9 cellular contexts compared by ENCODE assay signal in the genomic region with DNA sequence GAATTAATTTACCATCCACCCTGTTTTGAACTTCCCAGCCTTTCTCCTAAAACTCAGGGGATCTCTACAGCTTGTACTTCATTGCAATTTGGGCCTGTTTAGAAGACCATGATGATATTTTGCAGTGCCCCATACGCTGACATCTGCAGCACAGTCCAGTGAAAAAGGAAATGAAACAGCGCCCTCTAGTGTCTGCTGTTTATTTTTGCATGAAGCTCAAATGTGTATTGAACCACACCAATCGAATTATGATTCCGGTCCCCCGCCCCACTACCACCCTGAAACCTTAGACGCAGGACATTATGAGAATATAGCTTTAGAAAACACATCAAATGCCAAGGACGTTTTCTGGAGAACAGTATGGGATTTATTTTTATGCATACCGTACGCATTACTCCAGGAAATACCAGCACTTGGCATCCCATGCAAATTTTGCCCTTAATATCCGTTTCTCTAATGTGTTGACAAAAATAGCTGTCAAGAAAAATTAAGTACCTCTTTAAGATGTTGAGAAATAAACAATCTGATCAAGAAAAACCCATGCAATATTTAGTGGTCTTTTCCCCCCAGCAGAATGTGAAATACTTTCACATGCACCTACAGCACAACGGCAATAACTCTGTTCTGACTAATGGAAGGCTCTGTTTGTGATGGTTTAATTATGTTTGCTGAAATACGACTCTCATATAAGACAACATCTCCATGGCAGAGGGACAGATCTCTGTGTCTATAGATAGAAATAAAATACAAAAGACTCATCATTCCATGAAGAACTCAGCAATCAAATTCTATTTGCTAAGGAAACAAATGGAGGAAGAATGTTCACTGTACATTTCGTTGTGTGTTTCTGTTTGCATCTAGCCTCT.
DNase-seq lines count a peak whose midpoint lies in the region; ATAC-seq and TF ChIP-seq lines count a peak whose summit lies in the region.
"Had no signal": no experiment of that assay in that cellular context is flagged by ENCODE, and none has a peak within 500 bp of the region (broad histone marks: within the 10 kb centered on the region; RNA-seq: fewer than 3 reads in every experiment).

No MANE protein-coding gene starts in this region.

- peaks cover 18% of the 10 kb centered on the region for H3K27me3 ChIP-seq in DOHH2 (ENCODE audit: control insufficient read depth, low read length)
- no peaks in the 10 kb centered on the region for H3K27me3 ChIP-seq in liver (ENCODE audit: control insufficient read depth in 4 of 4, insufficient read depth in 4 of 4, low read length in 3 of 4)

- H4K20me1 ChIP-seq in DOHH2 (ENCODE audit: control insufficient read depth, insufficient read depth, low read depth, low read length): no peaks in the 10 kb centered on the region

- TF ChIP-seq RAD21 in liver (IDR thresholded peaks at IDR 0.05): peak; percentile 92 to 95

- CTCF ChIA-PET in HEK293 (lab: Yijun Ruan, JAX): interaction anchor here (0.5 to 3.5 kb wide), 97 partner anchors 9 to 1461 kb away, joined by 3 to 22 read pairs (median 4); a partner anchor contains a TSS
- CTCF ChIA-PET in WTC11 (lab: Charles Lee): interaction anchor here (0.6 to 2.0 kb wide), 63 partner anchors 8 to 510 kb away, joined by 3 to 13 read pairs (median 4); a partner anchor contains a TSS

- H3K27ac Mint-ChIP-seq in WTC11: no peak overlapping the region

- H3K9me2 ChIP-seq in DOHH2 (replicated peaks; ENCODE audit: control insufficient read depth, low read length): no peaks in the 10 kb centered on the region

- H3K79me2 ChIP-seq in DOHH2 (ENCODE audit: control insufficient read depth, low read length): no peaks in the 10 kb centered on the region

- H3K9me3 ChIP-seq in DOHH2 (ENCODE audit: control insufficient read depth, insufficient read depth, low read length) (no peaks in the 10 kb centered on the region), HEK293 (ENCODE audit: control insufficient read depth, insufficient read depth, low read depth, low read length) (no peaks in the 10 kb centered on the region), liver (ENCODE audit: control insufficient read depth in 4 of 4, low read length in 3 of 4) (no peaks in the 10 kb centered on the region)

- H3K27me3 Mint-ChIP-seq in WTC11 (ENCODE audit: low read depth): no peaks in the 10 kb centered on the region

- H3K4me1 ChIP-seq in DOHH2 (ENCODE audit: control insufficient read depth, low read length) (no peaks in the 10 kb centered on the region), HEK293 (ENCODE audit: control insufficient read depth, insufficient read depth, low read length) (no peaks in the 10 kb centered on the region), liver (ENCODE audit: control insufficient read depth in 4 of 4, insufficient read depth in 4 of 4, low read length in 3 of 4) (peaks cover 0 to 6% (median 2%) of the 10 kb centered on the region in 4 donors)

- peak overlapping the region in 1 of 2 donors; percentile 10 for H3K9ac ChIP-seq in liver (ENCODE audit: low read depth in 1 of 2, low read length in 2 of 2)

- no peak overlapping the region for H3K4me3 Mint-ChIP-seq in WTC11

- TF ChIP-seq CTCF in DOHH2 (IDR thresholded peaks at IDR 0.05; ENCODE audit: low read depth, low read length, poor library complexity, severe bottlenecking): peak; percentile 92
- peak; percentile 57 for TF ChIP-seq CTCF in HEK293 (tag by site-specific recombination; IDR thresholded peaks at IDR 0.05)
- peak; percentile 90 for TF ChIP-seq CTCF in WTC11 (IDR thresholded peaks at IDR 0.05)
- peak; percentile 81 for TF ChIP-seq CTCF in choroid plexus epithelial cell (conservative IDR thresholded peaks at IDR 0.05; ENCODE audit: low read depth, low read length)
- TF ChIP-seq CTCF in liver (IDR thresholded peaks at IDR 0.05; ENCODE audit: low read depth, low read length, missing input control): peak; percentile 83

- peak; percentile 77 for DNase-seq in NCI-H2107 (lab: John Stamatoyannopoulos, UW)
- peak; percentile 49 for DNase-seq in WTC11 (ENCODE audit: low spot score)
- peak; percentile 79 for DNase-seq in choroid plexus epithelial cell (ENCODE audit: low read depth)
- DNase-seq in stimulated activated CD8-positive, alpha-beta memory T cell treated with anti-CD3 and anti-CD28 coated beads, Interleukin-2, amount 100 ng/mL, for 48 hours (ENCODE audit: low read depth in 2 of 2): peak; percentile 9 to 10

- no peak overlapping the region for H3K4me3 ChIP-seq in DOHH2 (ENCODE audit: low read length)
- H3K4me3 ChIP-seq in HEK293 (ENCODE audit: low read depth, low read length): peak overlapping the region; percentile 15
- H3K4me3 ChIP-seq in choroid plexus epithelial cell (ENCODE audit: low read depth, low read length): no peak overlapping the region
- no peak overlapping the region for H3K4me3 ChIP-seq in liver (ENCODE audit: low read depth in 1 of 3, low read length in 3 of 3)

- H3K36me3 ChIP-seq in DOHH2 (ENCODE audit: control insufficient read depth, low read length) (no peaks in the 10 kb centered on the region), HEK293 (ENCODE audit: control insufficient read depth in 2 of 2, insufficient read depth in 1 of 2, low read length in 2 of 2) (no peaks in the 10 kb centered on the region), liver (ENCODE audit: control insufficient read depth in 4 of 4, insufficient read depth in 3 of 4, low read depth in 1 of 4, low read length in 3 of 4) (no peaks in the 10 kb centered on the region)

- peaks cover 1% of the 10 kb centered on the region; the same call in 1 of the 2 replicates for H3K9me3 Mint-ChIP-seq in WTC11

- H3K27ac ChIP-seq in DOHH2 (ENCODE audit: low read depth, low read length) (no peak overlapping the region), HEK293 (ENCODE audit: extremely low read depth, low read depth, low read length) (no peak overlapping the region), liver (ENCODE audit: low read depth in 1 of 2, low read length in 2 of 2) (no peak overlapping the region)
- H3K27ac ChIP-seq: epithelial cell of prostate had no signal

- H3K4me1 Mint-ChIP-seq in WTC11: peaks cover 48% of the 10 kb centered on the region

- no peaks in the 10 kb centered on the region for H3F3A ChIP-seq in DOHH2 (ENCODE audit: control insufficient read depth, insufficient read depth)

- H3K4me2 ChIP-seq in DOHH2 (ENCODE audit: low read length): no peak overlapping the region

- ATAC-seq in WTC11 (peak; percentile 86), HG03457 (IDR thresholded peaks at IDR 0.05; ENCODE audit: unreplicated experiment) (no peak)

- WGBS in liver: 12% methylated on average over 13 of the region's 13 CpGs

- H3K36me3 Mint-ChIP-seq in WTC11: no peaks in the 10 kb centered on the region

- POLR2A ChIA-PET in HEK293 (lab: Yijun Ruan, JAX): interaction anchor here (0.6 to 0.7 kb wide), 2 partner anchors 41 to 1500 kb away, joined by 3 read pairs; no protein-coding TSS in a partner anchor
- POLR2A ChIA-PET in WTC11 (lab: Charles Lee): no interaction called here

TF ChIP-seq in HEK293, 187 proteins besides CTCF, POLR2A, EP300 and RAD21 (continues in another document):
- TF ChIP-seq ZNF660 (tag by site-specific recombination; IDR thresholded peaks at IDR 0.05) (0 out of 2 replicates have a peak, but pooled peaks have one; percentile 53), ZNF2 (tag by site-specific recombination; IDR thresholded peaks at IDR 0.05) (0 out of 2 replicates have a peak, but pooled peaks have one; percentile 42)
- TF ChIP-seq, protein P1, sequence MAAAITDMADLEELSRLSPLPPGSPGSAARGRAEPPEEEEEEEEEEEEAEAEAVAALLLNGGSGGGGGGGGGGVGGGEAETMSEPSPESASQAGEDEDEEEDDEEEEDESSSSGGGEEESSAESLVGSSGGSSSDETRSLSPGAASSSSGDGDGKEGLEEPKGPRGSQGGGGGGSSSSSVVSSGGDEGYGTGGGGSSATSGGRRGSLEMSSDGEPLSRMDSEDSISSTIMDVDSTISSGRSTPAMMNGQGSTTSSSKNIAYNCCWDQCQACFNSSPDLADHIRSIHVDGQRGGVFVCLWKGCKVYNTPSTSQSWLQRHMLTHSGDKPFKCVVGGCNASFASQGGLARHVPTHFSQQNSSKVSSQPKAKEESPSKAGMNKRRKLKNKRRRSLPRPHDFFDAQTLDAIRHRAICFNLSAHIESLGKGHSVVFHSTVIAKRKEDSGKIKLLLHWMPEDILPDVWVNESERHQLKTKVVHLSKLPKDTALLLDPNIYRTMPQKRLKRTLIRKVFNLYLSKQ (tag by site-specific recombination; IDR thresholded peaks at IDR 0.05; ENCODE audit: borderline replicate concordance): no peak

TF ChIP-seq in WTC11, 78 proteins besides CTCF, POLR2A, EP300 and RAD21 (continues in another document):
- TF ChIP-seq, protein P2, sequence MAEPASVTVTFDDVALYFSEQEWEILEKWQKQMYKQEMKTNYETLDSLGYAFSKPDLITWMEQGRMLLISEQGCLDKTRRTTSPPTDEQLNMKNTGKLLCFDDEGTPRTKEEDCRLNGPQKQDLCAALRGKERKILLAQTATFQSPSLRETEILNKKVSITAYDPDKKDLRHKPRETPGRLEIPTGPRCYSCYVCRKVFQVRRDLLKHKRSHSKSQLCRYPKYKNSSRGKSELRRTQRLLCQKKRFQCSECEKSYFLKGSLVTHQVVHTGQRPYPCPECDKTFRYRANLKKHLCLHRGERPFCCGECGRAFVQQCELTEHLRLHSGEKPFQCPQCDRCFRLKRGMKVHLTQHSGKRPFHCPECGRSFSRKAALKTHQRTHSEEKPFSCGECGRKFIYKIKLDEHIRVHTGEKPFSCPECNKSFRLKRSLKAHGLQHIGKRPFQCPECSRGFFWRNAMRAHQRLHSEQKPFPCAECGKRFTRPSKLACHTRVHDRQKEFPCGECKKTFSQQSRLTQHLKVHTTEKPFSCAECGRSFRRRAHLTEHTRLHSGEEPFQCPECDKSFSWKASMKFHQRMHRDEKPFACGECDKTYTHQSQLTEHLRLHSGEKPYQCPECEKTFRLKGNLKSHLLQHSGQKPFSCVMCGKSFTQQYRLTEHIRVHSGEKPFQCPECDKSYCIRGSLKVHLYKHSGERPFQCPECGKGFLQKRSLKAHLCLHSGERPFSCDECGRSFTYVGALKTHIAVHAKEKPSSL (CRISPR knock-in tag; conservative IDR thresholded peaks at IDR 0.05): no peak

TF ChIP-seq in liver, 16 proteins besides CTCF, POLR2A, EP300 and RAD21:
- TF ChIP-seq, protein P3, sequence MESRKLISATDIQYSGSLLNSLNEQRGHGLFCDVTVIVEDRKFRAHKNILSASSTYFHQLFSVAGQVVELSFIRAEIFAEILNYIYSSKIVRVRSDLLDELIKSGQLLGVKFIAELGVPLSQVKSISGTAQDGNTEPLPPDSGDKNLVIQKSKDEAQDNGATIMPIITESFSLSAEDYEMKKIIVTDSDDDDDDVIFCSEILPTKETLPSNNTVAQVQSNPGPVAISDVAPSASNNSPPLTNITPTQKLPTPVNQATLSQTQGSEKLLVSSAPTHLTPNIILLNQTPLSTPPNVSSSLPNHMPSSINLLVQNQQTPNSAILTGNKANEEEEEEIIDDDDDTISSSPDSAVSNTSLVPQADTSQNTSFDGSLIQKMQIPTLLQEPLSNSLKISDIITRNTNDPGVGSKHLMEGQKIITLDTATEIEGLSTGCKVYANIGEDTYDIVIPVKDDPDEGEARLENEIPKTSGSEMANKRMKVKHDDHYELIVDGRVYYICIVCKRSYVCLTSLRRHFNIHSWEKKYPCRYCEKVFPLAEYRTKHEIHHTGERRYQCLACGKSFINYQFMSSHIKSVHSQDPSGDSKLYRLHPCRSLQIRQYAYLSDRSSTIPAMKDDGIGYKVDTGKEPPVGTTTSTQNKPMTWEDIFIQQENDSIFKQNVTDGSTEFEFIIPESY (IDR thresholded peaks at IDR 0.05): no peak
- TF ChIP-seq FOXA2 (IDR thresholded peaks at IDR 0.05): peak; percentile 15

Comparison
In these comparisons a context has a peak if more than half of its experiments do, and no peak if none do; other contexts are left out.
1. DNase-seq: peak in every context shown above with its lines; median percentile 79 in choroid plexus epithelial cell; 77 in NCI-H2107; 49 in WTC11; 10 in stimulated activated CD8-positive, alpha-beta memory T cell treated with anti-CD3 and anti-CD28 coated beads, Interleukin-2, amount 100 ng/mL, for 48 hours.